8 cellular contexts compared by ENCODE assay signal in genomic region chr11:86486261-86487030, GRCh38.
A peak's percentile ranks its signal among the peaks of the same experiment; 100 is the strongest.
DNase-seq lines count a peak whose midpoint lies in the region; TF ChIP-seq lines count a peak whose summit lies in the region.

No MANE protein-coding gene starts in this region.

- DNase-seq in GF-D8 (lab: John Stamatoyannopoulos, UW) (peak; percentile 74), KG1 (lab: John Stamatoyannopoulos, UW) (peak; percentile 84), astrocyte of the hippocampus (ENCODE audit: low read depth, low spot score) (peak; percentile 50), pons (ENCODE audit: low spot score) (peak; percentile 20), caudate nucleus (lab: John Stamatoyannopoulos, UW) (no peak), NCI-H1092 (lab: John Stamatoyannopoulos, UW) (no peak), osteoblast (ENCODE audit: insufficient read length, low spot score, missing footprints) (no peak)
- DNase-seq in stimulated activated CD4-positive, alpha-beta T cell treated with anti-CD3 and anti-CD28 coated beads, Interleukin-4, amount 100 ng/mL, for 24 hours = no peak

- H3K9me3 ChIP-seq in osteoblast (ENCODE audit: low read depth, low read length) = no peaks in the 10 kb centered on the region

- H3K4me1 ChIP-seq in osteoblast (ENCODE audit: insufficient read depth, low read length) = peaks cover 19% of the 10 kb centered on the region

- no peak overlapping the region for H3K4me2 ChIP-seq in osteoblast (ENCODE audit: insufficient read depth, low read length)

- H3K27ac ChIP-seq in caudate nucleus (ENCODE audit: low read depth, low read length) (no peak overlapping the region), osteoblast (ENCODE audit: low read depth, low read length) (no peak overlapping the region)

- H2AFZ ChIP-seq in osteoblast (ENCODE audit: low read length) = no peak overlapping the region

- no peak overlapping the region for H3K4me3 ChIP-seq in osteoblast (ENCODE audit: insufficient read depth, low read length)

- H3K36me3 ChIP-seq in osteoblast (ENCODE audit: insufficient read depth, low read length) = no peaks in the 10 kb centered on the region

- H3K79me2 ChIP-seq in osteoblast (ENCODE audit: insufficient read depth, low read length) = no peaks in the 10 kb centered on the region

- no peak for TF ChIP-seq CTCF in osteoblast (IDR thresholded peaks at IDR 0.05; ENCODE audit: extremely low read depth, low read depth, low read length)

- no peaks in the 10 kb centered on the region for H4K20me1 ChIP-seq in osteoblast (ENCODE audit: insufficient read depth, low read length)

- H3K27me3 ChIP-seq in osteoblast (ENCODE audit: insufficient read depth, low read length) = no peaks in the 10 kb centered on the region

Comparison
In these comparisons a context has a peak if more than half of its experiments do, and no peak if none do; other contexts are left out.
1. DNase-seq: peak in GF-D8 (single experiment), KG1 (single experiment), astrocyte of the hippocampus (single experiment) and pons (single experiment); none in caudate nucleus (0 of 61), NCI-H1092 (single experiment), osteoblast (single experiment) and stimulated activated CD4-positive, alpha-beta T cell treated with anti-CD3 and anti-CD28 coated beads, Interleukin-4, amount 100 ng/mL, for 24 hours (single experiment).